In genomic region chr7:142739927-142740492, GRCh38 we compare ENCODE assay signal across 8 cellular contexts. TPM values are rescaled to one million over a fixed set of nuclear protein-coding genes. Genes with fewer than 3 reads are reported as not detected.
DNase-seq lines count a peak whose midpoint lies in the region; ATAC-seq, FAIRE-seq and TF ChIP-seq lines count a peak whose summit lies in the region.

No MANE protein-coding gene starts in this region.

- TF ChIP-seq POLR2A in GM12891 (IDR thresholded peaks at IDR 0.05; ENCODE audit: low read depth, low read length): no peak

- ATAC-seq in GM21360 (IDR thresholded peaks at IDR 0.05; ENCODE audit: unreplicated experiment) (peak; percentile 87), HG03378 (IDR thresholded peaks at IDR 0.05; ENCODE audit: unreplicated experiment) (peak; percentile 85)
- ATAC-seq in stimulated activated effector memory CD8-positive, alpha-beta T cell treated with anti-CD3 and anti-CD28 coated beads, Interleukin-12 subunit alpha, Interleukin-12 subunit beta, amount 100 ng/mL, for 72 hours: no peak

- H3K4me3 Mint-ChIP-seq in stimulated activated effector memory CD8-positive, alpha-beta T cell treated with anti-CD3 and anti-CD28 coated beads, Interleukin-12 subunit alpha, Interleukin-12 subunit beta, amount 100 ng/mL, for 72 hours: no peak overlapping the region

- H3K27me3 ChIP-seq in bronchial epithelial cell (ENCODE audit: control insufficient read depth, insufficient read depth, low read length) (peaks cover 3% of the 10 kb centered on the region), GM23248 (replicated peaks; ENCODE audit: insufficient read depth) (no peaks in the 10 kb centered on the region; the same call in none of the 2 replicates)

- no peak overlapping the region for H3K4me2 ChIP-seq in GM23248 (ENCODE audit: unreplicated experiment)

- H3K9ac ChIP-seq in GM23248: no peak overlapping the region

- no peak overlapping the region for H3K27ac ChIP-seq in GM23248

- no peak overlapping the region for H2AFZ ChIP-seq in GM23248

- H3K9me3 Mint-ChIP-seq in stimulated activated effector memory CD8-positive, alpha-beta T cell treated with anti-CD3 and anti-CD28 coated beads, Interleukin-12 subunit alpha, Interleukin-12 subunit beta, amount 100 ng/mL, for 72 hours: no peaks in the 10 kb centered on the region

- H3K36me3 ChIP-seq in bronchial epithelial cell (ENCODE audit: control insufficient read depth, insufficient read depth, low read length): no peaks in the 10 kb centered on the region
- H3K36me3 ChIP-seq in GM23248 (ENCODE audit: low read depth): no peaks in the 10 kb centered on the region

- no peaks in the 10 kb centered on the region for H3K36me3 Mint-ChIP-seq in stimulated activated effector memory CD8-positive, alpha-beta T cell treated with anti-CD3 and anti-CD28 coated beads, Interleukin-12 subunit alpha, Interleukin-12 subunit beta, amount 100 ng/mL, for 72 hours

- in situ Hi-C loops in GM23248 (cut with MboI): no loop called here

- no peak overlapping the region for H3K4me3 ChIP-seq in bronchial epithelial cell (ENCODE audit: low read depth, low read length)
- no peak overlapping the region for H3K4me3 ChIP-seq in GM23248

- WGBS in GM23248 (ENCODE audit: low coverage in 1 of 2, low lambda C conversion rate in 2 of 2, missing lambda C conversion rate in 2 of 2), 2 experiments: 44 to 47% methylated on average over 2 of the region's 2 CpGs

- no peak for TF ChIP-seq CTCF in bronchial epithelial cell (IDR thresholded peaks at IDR 0.05; ENCODE audit: insufficient read depth, low read length, severe bottlenecking)

- FAIRE-seq in GM12891 (lab: Jason Lieb, UNC): peak; percentile 89
- FAIRE-seq in bronchial epithelial cell (lab: Jason Lieb, UNC): no peak

- peaks cover 8% of the 10 kb centered on the region for H3K4me1 Mint-ChIP-seq in stimulated activated effector memory CD8-positive, alpha-beta T cell treated with anti-CD3 and anti-CD28 coated beads, Interleukin-12 subunit alpha, Interleukin-12 subunit beta, amount 100 ng/mL, for 72 hours

- no peak for DNase-seq in GM12891 (ENCODE audit: insufficient read length, low spot score)
- peak; percentile 3 for DNase-seq in bronchial epithelial cell (ENCODE audit: low read depth)
- no peak for DNase-seq in GM23248
- DNase-seq in SIG-M5 treated with dmso at 0.1 percent for 504 hours (lab: John Stamatoyannopoulos, UW; ENCODE audit: unreplicated experiment): no peak
- DNase-seq in cerebellar cortex (ENCODE audit: low spot score): no peak
- no peak for DNase-seq in stimulated activated effector memory CD8-positive, alpha-beta T cell treated with anti-CD3 and anti-CD28 coated beads, Interleukin-12 subunit alpha, Interleukin-12 subunit beta, amount 100 ng/mL, for 72 hours (ENCODE audit: low spot score in 2 of 2)

- H3K79me2 ChIP-seq in GM23248 (ENCODE audit: insufficient read depth): no peaks in the 10 kb centered on the region

- no peaks in the 10 kb centered on the region for H4K20me1 ChIP-seq in GM23248 (ENCODE audit: insufficient read depth)

- H3F3A ChIP-seq in GM23248 (ENCODE audit: insufficient read depth): no peaks in the 10 kb centered on the region

- no peaks in the 10 kb centered on the region for H3K9me3 ChIP-seq in GM23248 (ENCODE audit: low read depth)

- H3K9me2 ChIP-seq in GM23248 (ENCODE audit: insufficient read depth): no peaks in the 10 kb centered on the region

- H3K4me1 ChIP-seq in GM23248 (ENCODE audit: insufficient read depth): no peaks in the 10 kb centered on the region

- H3K27ac Mint-ChIP-seq in stimulated activated effector memory CD8-positive, alpha-beta T cell treated with anti-CD3 and anti-CD28 coated beads, Interleukin-12 subunit alpha, Interleukin-12 subunit beta, amount 100 ng/mL, for 72 hours: no peak overlapping the region

TF ChIP-seq in GM12891, 5 proteins besides CTCF, POLR2A, EP300 and RAD21:
- TF ChIP-seq POLR2AphosphoS5 (IDR thresholded peaks at IDR 0.05; ENCODE audit: low read depth, low read length) (no peak), TAF1 (IDR thresholded peaks at IDR 0.05; ENCODE audit: low read depth, low read length) (no peak), POU2F2 (IDR thresholded peaks at IDR 0.05; ENCODE audit: low read depth, low read length) (peak; percentile 94)
TF ChIP-seq in GM12891: peak in this region for 1.

RNA-seq across cellular contexts. Expression of gene PRSS1, which starts 9.3 kb away (rescaled TPM):
- not detected for polyA plus RNA-seq in GM12891 (2012; ENCODE audit: low read depth, missing spikeins)
- under 0.01 TPM in 1 of 2 replicates, not detected in the other for total RNA-seq in bronchial epithelial cell
- not detected in 2 replicates for total RNA-seq in GM23248 (2014; rRNA removed; shearing (Covaris generic))
- polyA plus RNA-seq in GM23248 (2016; fragmentation: Nextera tagmentation; extraction: Ambion mirVana): not detected in 2 replicates

RNA-seq across cellular contexts. Expression of gene PRSS2, which starts 30.8 kb away (rescaled TPM):
- not detected for polyA plus RNA-seq in GM12891 (2012; ENCODE audit: low read depth, missing spikeins)
- not detected in 2 replicates for total RNA-seq in bronchial epithelial cell
- not detected in 2 replicates for total RNA-seq in GM23248 (2014; rRNA removed; shearing (Covaris generic))
- polyA plus RNA-seq in GM23248 (2016; fragmentation: Nextera tagmentation; extraction: Ambion mirVana): not detected in 2 replicates
